ENCODE assay signal across 1 cellular context in genomic region chr17:80264793-80265075, GRCh38.
TF ChIP-seq lines count a peak whose summit lies in the region.

No MANE protein-coding gene starts in this region.

TF ChIP-seq in GM12878, 131 proteins besides CTCF, POLR2A, EP300 and RAD21:
- TF ChIP-seq RB1 (IDR thresholded peaks at IDR 0.05; ENCODE audit: borderline replicate concordance) (no peak), LARP7 (IDR thresholded peaks at IDR 0.05) (0 out of 2 replicates have a peak, but pooled peaks have one; percentile 1), POLR2AphosphoS2 (IDR thresholded peaks at IDR 0.05; ENCODE audit: low read depth, low read length) (no peak), ZNF687 (IDR thresholded peaks at IDR 0.05) (no peak), BHLHE40 (IDR thresholded peaks at IDR 0.05; ENCODE audit: borderline replicate concordance in 1 of 2, low read depth in 2 of 2, low read length in 1 of 2) (no peak), STAT1 (conservative IDR thresholded peaks at IDR 0.05) (no peak), KDM1A (IDR thresholded peaks at IDR 0.05; ENCODE audit: borderline replicate concordance) (0 out of 2 replicates have a peak, but pooled peaks have one; percentile 42), IKZF2 (IDR thresholded peaks at IDR 0.05) (no peak), SMARCA5 (IDR thresholded peaks at IDR 0.05) (peak; percentile 88)
